In the genomic region with DNA sequence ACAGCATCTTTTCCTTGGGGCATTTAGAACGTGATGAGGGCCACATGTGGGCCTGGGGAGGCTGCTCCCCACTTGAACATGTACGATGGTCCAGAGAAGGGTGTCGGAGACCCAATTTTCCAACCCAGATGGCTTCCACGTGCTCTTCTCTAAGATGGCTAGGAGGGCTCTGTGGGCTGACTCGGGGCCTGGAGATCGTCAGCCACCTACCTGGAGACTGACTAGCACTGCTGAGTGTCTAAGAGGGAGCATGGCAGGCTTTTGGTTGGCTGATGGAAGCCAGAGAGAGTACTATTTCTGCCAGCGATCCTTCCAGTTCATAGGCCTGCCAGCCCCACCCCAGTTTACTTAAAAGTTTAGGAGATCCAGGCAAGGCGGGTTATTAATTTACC, we compare ENCODE assay signal across 12 cellular contexts.
DNase-seq lines count a peak whose midpoint lies in the region; ATAC-seq and TF ChIP-seq lines count a peak whose summit lies in the region.
"Had no signal": no experiment of that assay in that cellular context is flagged by ENCODE, and none has a peak within 500 bp of the region (broad histone marks: within the 10 kb centered on the region; RNA-seq: fewer than 3 reads in every experiment).

No MANE protein-coding gene starts in this region.

- intact Hi-C loops in breast epithelium (cut with DNase I; ENCODE audit: low total_unique reads) (no loop called here), MCF 10A (cut with micrococcal nuclease) (no loop called here), vagina (cut with DNase I) (no loop called here)

- H3K27ac ChIP-seq in breast epithelium: peak overlapping the region; percentile 85 to 89
- H3K27ac ChIP-seq in right atrium auricular region: peak overlapping the region; percentile 75 to 80
- H3K27ac ChIP-seq in vagina: peak overlapping the region; percentile 89

- POLR2A ChIA-PET in MCF 10A (lab: Yijun Ruan, JAX): no interaction called here

- no TSS peak for BruUV-seq in MCF 10A (replicated peaks; lab: Mats Ljungman, UMichigan)

- H3K27ac Mint-ChIP-seq in MCF 10A (ENCODE audit: low read depth, unreplicated experiment) (no peak overlapping the region), osteocyte (ENCODE audit: unreplicated experiment) (peak overlapping the region; percentile 92)
- H3K27ac Mint-ChIP-seq: activated B cell treated with CpG ODN at 0.5 μM for 24 hours; activated T-helper 2 cell treated with anti-CD3 and anti-CD28 coated beads, Interferon-gamma antibody, Interleukin-2, Interleukin-4, amounts not matched to agents 10 μg/mL and 5 μg/mL and 100 μg/mL, durations not matched to agents 14 hours and 24 hours and 36 hours; stimulated activated naive CD8-positive, alpha-beta T cell treated with anti-CD3 and anti-CD28 coated beads, Interleukin-15, Interleukin-2, amounts not matched to agents 100 ng/mL and 50 ng/mL, for 24 hours had no signal

- H3K27me3 ChIP-seq in breast epithelium (no peaks in the 10 kb centered on the region), right atrium auricular region (no peaks in the 10 kb centered on the region), vagina (no peaks in the 10 kb centered on the region)
- H3K27me3 ChIP-seq: MG63 had no signal

- no peaks in the 10 kb centered on the region for H3K36me3 ChIP-seq in breast epithelium
- H3K36me3 ChIP-seq in right atrium auricular region: peaks cover 18% of the 10 kb centered on the region
- H3K36me3 ChIP-seq in vagina: peaks cover 0 to 20% of the 10 kb centered on the region in 2 donors
- H3K36me3 ChIP-seq: MG63 had no signal

- H3K27me3 Mint-ChIP-seq in MCF 10A (ENCODE audit: insufficient read depth, unreplicated experiment) (no peaks in the 10 kb centered on the region), osteocyte (ENCODE audit: unreplicated experiment) (no peaks in the 10 kb centered on the region)
- H3K27me3 Mint-ChIP-seq: activated B cell treated with CpG ODN at 0.5 μM for 24 hours; stimulated activated naive CD8-positive, alpha-beta T cell treated with anti-CD3 and anti-CD28 coated beads, Interleukin-15, Interleukin-2, amounts not matched to agents 100 ng/mL and 50 ng/mL, for 24 hours had no signal

- TF ChIP-seq POLR2A in breast epithelium (IDR thresholded peaks at IDR 0.05): no peak
- no peak for TF ChIP-seq POLR2A in vagina (IDR thresholded peaks at IDR 0.05)

- H3K4me1 ChIP-seq in breast epithelium: no peaks in the 10 kb centered on the region
- H3K4me1 ChIP-seq in right atrium auricular region: peaks cover 0 to 17% of the 10 kb centered on the region in 2 donors
- H3K4me1 ChIP-seq in vagina: peaks cover 16% of the 10 kb centered on the region

- ATAC-seq in GM19395 (IDR thresholded peaks at IDR 0.05; ENCODE audit: unreplicated experiment): no peak

- no peaks in the 10 kb centered on the region for H3K9me3 ChIP-seq in breast epithelium
- H3K9me3 ChIP-seq in right atrium auricular region: no peaks in the 10 kb centered on the region
- no peaks in the 10 kb centered on the region for H3K9me3 ChIP-seq in vagina
- H3K9me3 ChIP-seq: MG63 had no signal

- no peak overlapping the region for H3K4me3 Mint-ChIP-seq in MCF 10A (ENCODE audit: unreplicated experiment)
- H3K4me3 Mint-ChIP-seq in osteocyte (ENCODE audit: unreplicated experiment): peak overlapping the region; percentile 12
- H3K4me3 Mint-ChIP-seq: activated B cell treated with CpG ODN at 0.5 μM for 24 hours; stimulated activated naive CD8-positive, alpha-beta T cell treated with anti-CD3 and anti-CD28 coated beads, Interleukin-15, Interleukin-2, amounts not matched to agents 100 ng/mL and 50 ng/mL, for 24 hours had no signal

- CTCF ChIA-PET in MCF 10A (lab: Yijun Ruan, JAX): no interaction called here

- H3K36me3 Mint-ChIP-seq in MCF 10A (ENCODE audit: insufficient read depth, unreplicated experiment): peaks cover 19% of the 10 kb centered on the region
- peaks cover 28% of the 10 kb centered on the region for H3K36me3 Mint-ChIP-seq in osteocyte (ENCODE audit: unreplicated experiment)

- in situ Hi-C loops in GM13976 (cut with MboI; ENCODE audit: low sequenced_read_pairs, unreplicated experiment): no loop called here

- H3K4me1 Mint-ChIP-seq in MCF 10A (ENCODE audit: insufficient read depth, unreplicated experiment) (no peaks in the 10 kb centered on the region), osteocyte (ENCODE audit: unreplicated experiment) (peaks cover 22% of the 10 kb centered on the region)
- H3K4me1 Mint-ChIP-seq: activated B cell treated with CpG ODN at 0.5 μM for 24 hours had no signal

- TF ChIP-seq CTCF in breast epithelium (IDR thresholded peaks at IDR 0.05): no peak
- no peak for TF ChIP-seq CTCF in MCF 10A (IDR thresholded peaks at IDR 0.05; ENCODE audit: unreplicated experiment)
- TF ChIP-seq CTCF in right atrium auricular region (IDR thresholded peaks at IDR 0.05): no peak
- TF ChIP-seq CTCF in osteocyte (IDR thresholded peaks at IDR 0.05): no peak
- no peak for TF ChIP-seq CTCF in vagina (IDR thresholded peaks at IDR 0.05)
- TF ChIP-seq CTCF in GM13976 (IDR thresholded peaks at IDR 0.05; ENCODE audit: borderline replicate concordance, control extremely low read depth, extremely low read depth, insufficient read depth, missing control alignments): no peak

- no peak overlapping the region for H3K4me3 ChIP-seq in breast epithelium
- H3K4me3 ChIP-seq in right atrium auricular region: no peak overlapping the region
- peak overlapping the region in 1 of 2 donors; percentile 2 for H3K4me3 ChIP-seq in vagina
- H3K4me3 ChIP-seq: MG63 had no signal

- DNase-seq in breast epithelium (ENCODE audit: low spot score in 2 of 2) (no peak), MCF 10A (ENCODE audit: unreplicated experiment) (no peak), right atrium auricular region (ENCODE audit: low spot score) (no peak), osteocyte (ENCODE audit: extremely low spot score, unreplicated experiment) (no peak), vagina (ENCODE audit: extremely low spot score in 2 of 2) (no peak), GM13976 (ENCODE audit: low spot score) (no peak), kidney tubule cell (ENCODE audit: low spot score) (no peak)
- DNase-seq: activated B cell treated with CpG ODN at 0.5 μM for 24 hours, MG63 had no signal

- H3K9me3 Mint-ChIP-seq in MCF 10A (ENCODE audit: unreplicated experiment) (no peaks in the 10 kb centered on the region), osteocyte (ENCODE audit: unreplicated experiment) (no peaks in the 10 kb centered on the region)
- H3K9me3 Mint-ChIP-seq: activated B cell treated with CpG ODN at 0.5 μM for 24 hours; activated T-helper 2 cell treated with anti-CD3 and anti-CD28 coated beads, Interferon-gamma antibody, Interleukin-2, Interleukin-4, amounts not matched to agents 10 μg/mL and 5 μg/mL and 100 μg/mL, durations not matched to agents 14 hours and 24 hours and 36 hours; stimulated activated naive CD8-positive, alpha-beta T cell treated with anti-CD3 and anti-CD28 coated beads, Interleukin-15, Interleukin-2, amounts not matched to agents 100 ng/mL and 50 ng/mL, for 24 hours had no signal
